ENCODE assay signal across 32 cellular contexts in genomic region chr11:101011881-101012280, GRCh38.
"Had no signal": no experiment of that assay in that cellular context is flagged by ENCODE, and none has a peak within 500 bp of the region (broad histone marks: within the 10 kb centered on the region; RNA-seq: fewer than 3 reads in every experiment).

No MANE protein-coding gene starts in this region.

- FAIRE-seq: astrocyte, bronchial epithelial cell had no signal

- H3K36me3 Mint-ChIP-seq: activated naive CD8-positive, alpha-beta T cell had no signal

- H3K27me3 ChIP-seq: brain microvascular endothelial cell, dorsolateral prefrontal cortex, gastroesophageal sphincter, heart right ventricle had no signal

- H3K4me1 ChIP-seq: gastroesophageal sphincter had no signal

- H3K4me1 Mint-ChIP-seq: activated T-helper 17 cell treated with anti-CD3 and anti-CD28 coated beads, Interleukin-2, amount 50 U/mL, for 72 hours; central memory CD8-positive, alpha-beta T cell; T-helper 17 cell had no signal

- H3K4me3 Mint-ChIP-seq: activated B cell treated with CpG ODN at 0.5 μM for 24 hours; activated CD8-positive, alpha-beta T cell treated with anti-CD3 and anti-CD28 coated beads for 36 hours; activated naive CD8-positive, alpha-beta T cell; activated T-cell treated with anti-CD3 and anti-CD28 coated beads, Interleukin-2, amount 50 U/mL, for 4 hours; activated T-helper 17 cell treated with anti-CD3 and anti-CD28 coated beads, Interleukin-2, amount 50 U/mL, for 72 hours; central memory CD8-positive, alpha-beta T cell; dendritic cell treated with granulocyte-macrophage colony-stimulating factor and Interleukin-4, amounts not matched to agents 40 ng/mL and 50 ng/mL, for 4 days; endodermal cell; T-helper 17 cell had no signal

- DNase-seq: activated B cell treated with CpG ODN at 0.5 μM for 24 hours; activated CD4-positive, alpha-beta T cell treated with anti-CD3 and anti-CD28 coated beads for 48 hours; activated CD4-positive, alpha-beta T cell treated with anti-CD3 and anti-CD28 coated beads, Interleukin-2, amount 50 U/mL, for 1 hour; activated CD4-positive, alpha-beta T cell treated with anti-CD3 and anti-CD28 coated beads, Interleukin-2, amount 50 U/mL, for 48 hours; activated CD8-positive, alpha-beta memory T cell treated with anti-CD3 and anti-CD28 coated beads for 24 hours; activated CD8-positive, alpha-beta T cell treated with anti-CD3 and anti-CD28 coated beads for 36 hours; activated effector memory CD4-positive, alpha-beta T cell treated with Interleukin-2 at 50 U/mL for 16 hours; activated gamma-delta T cell treated with Interleukin-2 at 50 U/mL for 16 hours; activated naive CD4-positive, alpha-beta T cell treated with anti-CD3 and anti-CD28 coated beads, Interleukin-2, amount 50 U/mL, for 16 hours; activated naive CD4-positive, alpha-beta T cell treated with Interleukin-2 at 50 U/mL for 16 hours; activated T-cell treated with anti-CD3 and anti-CD28 coated beads, Interleukin-2, amount 50 U/mL, for 4 hours; amniotic stem cell; anterior cingulate cortex; brain microvascular endothelial cell; dorsolateral prefrontal cortex; effector memory CD4-positive, alpha-beta T cell; endodermal cell; foreskin melanocyte; heart right ventricle; T-helper 1 cell; T-helper 17 cell; WERI-Rb-1 had no signal

- H3K27ac Mint-ChIP-seq: activated B cell treated with CpG ODN at 0.5 μM for 24 hours; activated CD8-positive, alpha-beta T cell treated with anti-CD3 and anti-CD28 coated beads for 36 hours; activated naive CD8-positive, alpha-beta T cell; activated T-helper 17 cell treated with anti-CD3 and anti-CD28 coated beads, Interleukin-2, amount 50 U/mL, for 72 hours; dendritic cell treated with granulocyte-macrophage colony-stimulating factor and Interleukin-4, amounts not matched to agents 40 ng/mL and 50 ng/mL, for 4 days; endodermal cell; T-helper 17 cell had no signal

- H3K9me3 Mint-ChIP-seq: dendritic cell treated with granulocyte-macrophage colony-stimulating factor and Interleukin-4, amounts not matched to agents 40 ng/mL and 50 ng/mL, for 4 days; endodermal cell had no signal

- H3K9me3 ChIP-seq: gastroesophageal sphincter, heart right ventricle had no signal

- H3K36me3 ChIP-seq: brain microvascular endothelial cell, gastroesophageal sphincter, heart right ventricle, WERI-Rb-1 had no signal

- H3K27me3 Mint-ChIP-seq: activated B cell treated with CpG ODN at 0.5 μM for 24 hours; activated CD8-positive, alpha-beta T cell treated with anti-CD3 and anti-CD28 coated beads for 36 hours; activated naive CD8-positive, alpha-beta T cell; activated T-helper 17 cell treated with anti-CD3 and anti-CD28 coated beads, Interleukin-2, amount 50 U/mL, for 72 hours; central memory CD8-positive, alpha-beta T cell; dendritic cell treated with granulocyte-macrophage colony-stimulating factor and Interleukin-4, amounts not matched to agents 40 ng/mL and 50 ng/mL, for 4 days; T-helper 17 cell had no signal

- ATAC-seq: activated CD4-positive, CD25-positive, alpha-beta regulatory T cell treated with anti-CD3 and anti-CD28 coated beads, Interleukin-2, amount 50 U/mL, for 24 hours; activated CD8-positive, alpha-beta T cell treated with anti-CD3 and anti-CD28 coated beads for 36 hours; activated T-cell treated with anti-CD3 and anti-CD28 coated beads, Interleukin-2, amount 50 U/mL, for 4 hours; activated T-helper 17 cell treated with anti-CD3 and anti-CD28 coated beads, Interleukin-2, amount 50 U/mL, for 72 hours; esophagus mucosa; gastroesophageal sphincter; heart right ventricle; T-helper 17 cell had no signal

- H3K27ac ChIP-seq: brain microvascular endothelial cell, coronary artery, dorsolateral prefrontal cortex, gastroesophageal sphincter, heart right ventricle, WERI-Rb-1 had no signal

- H3K4me3 ChIP-seq: coronary artery, dorsolateral prefrontal cortex, gastroesophageal sphincter, heart right ventricle had no signal
